In genomic region chr9:98192503-98193335, GRCh38 we compare ENCODE assay signal across 8 cellular contexts. TPM values are rescaled to one million over a fixed set of nuclear protein-coding genes. Genes with fewer than 3 reads are reported as not detected.
A peak's percentile ranks its signal among the peaks of the same experiment; 100 is the strongest.
DNase-seq lines count a peak whose midpoint lies in the region; ATAC-seq and TF ChIP-seq lines count a peak whose summit lies in the region.

CORO2A (minus strand) TSS chr9:98192637; CDS start chr9:98157660, 34,977 bp downstream.

- H3K27ac ChIP-seq in SK-N-MC (no peak within 1 kb of the TSS), ovary (no peak within 1 kb of the TSS), thyroid gland (peak within 1 kb of the TSS; percentile 24 to 86 (median 38))

- ATAC-seq in GM21529 (IDR thresholded peaks at IDR 0.05; ENCODE audit: unreplicated experiment) (peak; percentile 75), Right ventricle myocardium inferior (peak; percentile 89)

- no peaks in the 10 kb centered on the region for H3K4me1 Mint-ChIP-seq in Calu3 (ENCODE audit: low read depth, unreplicated experiment)
- peaks cover 25% of the 10 kb centered on the region for H3K4me1 Mint-ChIP-seq in activated naive CD8-positive, alpha-beta T cell treated with anti-CD3 and anti-CD28 coated beads for 36 hours

- no peak within 1 kb of the TSS for H3K9ac ChIP-seq in SK-N-MC (ENCODE audit: insufficient read length)

- peak; percentile 21 for TF ChIP-seq CTCF in Calu3 (IDR thresholded peaks at IDR 0.05; ENCODE audit: unreplicated experiment)
- TF ChIP-seq CTCF in LNCaP clone FGC (IDR thresholded peaks at IDR 0.05; ENCODE audit: control insufficient read depth, extremely low read depth, insufficient read depth) = peak; percentile 62
- peak in 1 of 3 donors; percentile 12 for TF ChIP-seq CTCF in ovary (IDR thresholded peaks at IDR 0.05)
- peak in 4 of 6 experiments; percentile 24 to 44 (median 34) for TF ChIP-seq CTCF in thyroid gland (IDR thresholded peaks at IDR 0.05)

- TF ChIP-seq EP300 in ovary (IDR thresholded peaks at IDR 0.05) = no peak

- TF ChIP-seq POLR2A in ovary (IDR thresholded peaks at IDR 0.05) = no peak
- peak in 1 of 2 donors; percentile 69 for TF ChIP-seq POLR2A in thyroid gland (IDR thresholded peaks at IDR 0.05)

- H3K27me3 Mint-ChIP-seq in Calu3 (ENCODE audit: unreplicated experiment) = no peaks in the 10 kb centered on the region
- H3K27me3 Mint-ChIP-seq in activated naive CD8-positive, alpha-beta T cell treated with anti-CD3 and anti-CD28 coated beads for 36 hours = no peaks in the 10 kb centered on the region

- H3K36me3 Mint-ChIP-seq in Calu3 (ENCODE audit: insufficient read depth, unreplicated experiment) = peaks cover 29% of the 10 kb centered on the region
- H3K36me3 Mint-ChIP-seq in activated naive CD8-positive, alpha-beta T cell treated with anti-CD3 and anti-CD28 coated beads for 36 hours = peaks cover 2% of the 10 kb centered on the region

- peak within 1 kb of the TSS; percentile 80 for H3K4me3 Mint-ChIP-seq in Calu3 (ENCODE audit: low read depth, unreplicated experiment)
- peak within 1 kb of the TSS; percentile 81 for H3K4me3 Mint-ChIP-seq in activated naive CD8-positive, alpha-beta T cell treated with anti-CD3 and anti-CD28 coated beads for 36 hours

- H3K36me3 ChIP-seq in SK-N-MC (ENCODE audit: insufficient read depth, low read length) (no peaks in the 10 kb centered on the region), ovary (no peaks in the 10 kb centered on the region), thyroid gland (no peaks in the 10 kb centered on the region)

- H3K9me3 Mint-ChIP-seq in Calu3 (ENCODE audit: low read depth, unreplicated experiment) = no peaks in the 10 kb centered on the region
- no peaks in the 10 kb centered on the region for H3K9me3 Mint-ChIP-seq in activated naive CD8-positive, alpha-beta T cell treated with anti-CD3 and anti-CD28 coated beads for 36 hours

- H3K27ac Mint-ChIP-seq in Calu3 (ENCODE audit: unreplicated experiment) = peak within 1 kb of the TSS; percentile 54
- no peak within 1 kb of the TSS for H3K27ac Mint-ChIP-seq in activated naive CD8-positive, alpha-beta T cell treated with anti-CD3 and anti-CD28 coated beads for 36 hours

- intact Hi-C loops in Calu3 (cut with micrococcal nuclease; ENCODE audit: unreplicated experiment) (loop anchor here (2.0 to 5.0 kb wide), 2 partner anchors 46 to 65 kb away; partner anchors contain the start of gene TBC1D2), Right ventricle myocardium inferior (cut with DNase I) (no loop called here), ovary (cut with DNase I) (no loop called here), thyroid gland (cut with DNase I) (loop anchor here (5.0 kb wide), 1 partner anchor 120 kb away; no protein-coding TSS in a partner anchor)

- H3K4me1 ChIP-seq in ovary (ENCODE audit: insufficient read depth) (no peaks in the 10 kb centered on the region), thyroid gland (peaks cover 6 to 8% of the 10 kb centered on the region in 2 donors)

- peak; percentile 85 for DNase-seq in Calu3
- no peak for DNase-seq in LNCaP clone FGC (ENCODE audit: low read depth)
- no peak for DNase-seq in SK-N-MC (ENCODE audit: low read depth, low spot score)
- DNase-seq in activated naive CD8-positive, alpha-beta T cell treated with anti-CD3 and anti-CD28 coated beads for 36 hours = peak; percentile 81
- peak; percentile 89 for DNase-seq in Right ventricle myocardium inferior (ENCODE audit: missing footprints)
- DNase-seq in ovary = peak; percentile 14 to 59 (median 53)
- peak; percentile 81 to 84 for DNase-seq in thyroid gland

- WGBS in ovary, 3 donors = 0 to 1% (median 0%) methylated on average over 41 to 95 of the region's 95 CpGs
- 0 to 3% methylated on average over 21 to 22 of the region's 95 CpGs for WGBS in thyroid gland, 2 donors

- no TSS peak for BruUV-seq in Calu3 (replicated peaks; lab: Mats Ljungman, UMichigan)

- no peaks in the 10 kb centered on the region for H3K9me3 ChIP-seq in SK-N-MC (ENCODE audit: low read depth, low read length)
- H3K9me3 ChIP-seq in ovary = no peaks in the 10 kb centered on the region
- H3K9me3 ChIP-seq in thyroid gland = no peaks in the 10 kb centered on the region

- H3K4me3 ChIP-seq in LNCaP clone FGC (ENCODE audit: low read depth, low read length) (peak within 1 kb of the TSS; percentile 67), SK-N-MC (peak within 1 kb of the TSS; percentile 78), ovary (peak within 1 kb of the TSS; percentile 59), thyroid gland (replicated peaks in 1 of 3) (peak within 1 kb of the TSS; percentile 53 to 65 (median 53))

- CTCF ChIA-PET in Calu3 (lab: Charles Lee) = interaction anchor here (1.0 to 1.5 kb wide), 3 partner anchors 8 to 74 kb away, joined by 3 to 6 read pairs (median 4); partner anchors contain the start of gene TRIM14

- H3K27me3 ChIP-seq in ovary = no peaks in the 10 kb centered on the region
- no peaks in the 10 kb centered on the region for H3K27me3 ChIP-seq in thyroid gland

RNA-seq across cellular contexts. Expression of gene CORO2A, which starts in this region (rescaled TPM):
- total RNA-seq in Calu3 (2022) = 24.3 and 30.6 TPM in 2 replicates
- total RNA-seq in activated naive CD8-positive, alpha-beta T cell treated with anti-CD3 and anti-CD28 coated beads for 36 hours = 1 to 10 TPM; 8.2 TPM
- total RNA-seq in Right ventricle myocardium inferior = 0.60 TPM
- total RNA-seq in ovary = 1 to 10 TPM in 4 of 7 donors, under 1 TPM in 3; 0.13 to 3.7 (median 1.2) TPM
- polyA plus RNA-seq in ovary = 1 to 10 TPM in 1 of 2 donors, under 1 TPM in 1; 0.33 to 1.9 TPM
- total RNA-seq in thyroid gland = 1 to 10 TPM; 1.1 to 3.5 (median 2.1) TPM

Comparison
In these comparisons a context has a peak if more than half of its experiments do, and no peak if none do; other contexts are left out.
1. Peak in DNase-seq and ATAC-seq in Right ventricle myocardium inferior; RNA of the gene not detected or under 1 TPM.
2. DNase-seq: peak in Calu3 (single experiment), activated naive CD8-positive, alpha-beta T cell treated with anti-CD3 and anti-CD28 coated beads for 36 hours (single experiment), ovary (5 of 5) and thyroid gland (2 of 2); none in LNCaP clone FGC (single experiment) and SK-N-MC (single experiment).
3. H3K27ac ChIP-seq: peak in thyroid gland (3 of 3); none in SK-N-MC (single experiment) and ovary (0 of 2).
4. intact Hi-C loops: an anchor here in Calu3 (2.0 to 5.0 kb wide) and thyroid gland (5.0 kb wide); none called in Right ventricle myocardium inferior and ovary.
5. Peak in every context shown above with its lines, with median percentiles within 50 percentile points of each other: H3K4me3 ChIP-seq.